Comparison of ENCODE assay signal across 8 cellular contexts in the genomic region with DNA sequence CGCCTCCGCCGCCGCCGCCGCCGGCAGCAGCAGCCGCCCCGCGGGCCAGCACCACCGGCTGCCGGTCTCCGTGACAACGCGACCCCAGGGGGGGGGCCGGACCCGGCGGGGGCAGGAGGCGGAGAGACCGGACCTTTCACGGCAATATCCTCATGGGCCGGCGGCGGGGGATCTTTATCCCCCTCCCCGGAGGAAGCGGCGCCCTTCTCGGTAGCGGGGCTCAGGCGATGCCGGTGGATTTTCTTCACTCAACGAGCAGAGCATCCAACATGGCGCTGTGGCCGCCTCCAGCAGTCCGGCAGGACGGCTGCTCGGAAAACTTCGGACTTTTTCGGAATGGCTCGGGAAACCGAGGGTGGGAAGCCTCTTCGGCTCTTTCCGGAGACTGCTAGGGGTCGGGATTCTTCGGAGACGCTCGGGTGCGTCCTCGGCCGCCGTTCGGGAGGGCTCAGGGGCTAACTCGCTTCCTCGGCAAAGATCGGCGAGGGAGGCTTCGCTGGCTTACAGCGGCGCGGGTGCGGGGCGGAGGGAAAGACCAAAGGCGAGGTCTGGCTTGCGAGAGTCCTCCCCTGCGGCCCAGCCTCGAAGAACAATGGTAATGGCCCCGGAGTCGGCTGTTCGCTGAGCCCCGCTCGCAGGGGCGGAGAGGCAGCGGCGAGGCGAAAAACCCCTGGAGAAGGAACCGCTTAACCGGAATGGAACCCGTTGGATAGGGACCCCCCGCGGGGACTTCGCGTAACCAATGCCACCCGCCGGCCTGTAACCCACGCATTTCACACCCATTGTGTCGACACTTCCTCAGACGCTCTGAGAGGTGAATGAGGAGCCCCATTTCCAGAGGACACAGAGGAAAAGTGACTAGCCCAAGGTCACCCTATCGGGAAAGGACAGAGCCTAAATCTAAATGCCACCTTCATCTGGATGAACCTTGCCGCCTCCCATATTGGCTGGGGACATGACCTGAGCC. TPM values are rescaled to one million over a fixed set of nuclear protein-coding genes. Genes with fewer than 3 reads are reported as not detected.
DNase-seq lines count a peak whose midpoint lies in the region; ATAC-seq and TF ChIP-seq lines count a peak whose summit lies in the region.

A gene with protein sequence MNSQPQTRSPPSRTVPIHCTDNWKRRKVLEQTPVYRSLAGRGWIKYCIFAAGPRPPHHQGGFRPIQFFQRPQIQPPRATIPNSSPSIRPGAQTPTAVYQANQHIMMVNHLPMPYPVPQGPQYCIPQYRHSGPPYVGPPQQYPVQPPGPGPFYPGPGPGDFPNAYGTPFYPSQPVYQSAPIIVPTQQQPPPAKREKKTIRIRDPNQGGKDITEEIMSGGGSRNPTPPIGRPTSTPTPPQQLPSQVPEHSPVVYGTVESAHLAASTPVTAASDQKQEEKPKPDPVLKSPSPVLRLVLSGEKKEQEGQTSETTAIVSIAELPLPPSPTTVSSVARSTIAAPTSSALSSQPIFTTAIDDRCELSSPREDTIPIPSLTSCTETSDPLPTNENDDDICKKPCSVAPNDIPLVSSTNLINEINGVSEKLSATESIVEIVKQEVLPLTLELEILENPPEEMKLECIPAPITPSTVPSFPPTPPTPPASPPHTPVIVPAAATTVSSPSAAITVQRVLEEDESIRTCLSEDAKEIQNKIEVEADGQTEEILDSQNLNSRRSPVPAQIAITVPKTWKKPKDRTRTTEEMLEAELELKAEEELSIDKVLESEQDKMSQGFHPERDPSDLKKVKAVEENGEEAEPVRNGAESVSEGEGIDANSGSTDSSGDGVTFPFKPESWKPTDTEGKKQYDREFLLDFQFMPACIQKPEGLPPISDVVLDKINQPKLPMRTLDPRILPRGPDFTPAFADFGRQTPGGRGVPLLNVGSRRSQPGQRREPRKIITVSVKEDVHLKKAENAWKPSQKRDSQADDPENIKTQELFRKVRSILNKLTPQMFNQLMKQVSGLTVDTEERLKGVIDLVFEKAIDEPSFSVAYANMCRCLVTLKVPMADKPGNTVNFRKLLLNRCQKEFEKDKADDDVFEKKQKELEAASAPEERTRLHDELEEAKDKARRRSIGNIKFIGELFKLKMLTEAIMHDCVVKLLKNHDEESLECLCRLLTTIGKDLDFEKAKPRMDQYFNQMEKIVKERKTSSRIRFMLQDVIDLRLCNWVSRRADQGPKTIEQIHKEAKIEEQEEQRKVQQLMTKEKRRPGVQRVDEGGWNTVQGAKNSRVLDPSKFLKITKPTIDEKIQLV (N-terminal part only) (minus strand): TSS at position 309 of the 967 bp plus-strand sequence. CDS start 174,155 bp downstream, outside the sequence.

- H3K9me3 ChIP-seq in WERI-Rb-1 (ENCODE audit: severe bottlenecking) (peaks cover 5% of the 10 kb centered on the region), mammary epithelial cell (replicated peaks; ENCODE audit: insufficient read depth, low read length) (no peaks in the 10 kb centered on the region), iPS-18c (ENCODE audit: control insufficient read depth, insufficient read depth, low read length) (no peaks in the 10 kb centered on the region), skeletal muscle tissue (ENCODE audit: control insufficient read depth in 3 of 3, low read length in 3 of 3) (no peaks in the 10 kb centered on the region)

- H3K9ac ChIP-seq in mammary epithelial cell (ENCODE audit: insufficient read depth, low read length), result peak within 1 kb of the TSS; percentile 85
- H3K9ac ChIP-seq in skeletal muscle tissue (ENCODE audit: low read depth in 1 of 3, low read length in 3 of 3), result peak within 1 kb of the TSS; percentile 92 to 95 (median 93)

- DNase-seq in ACHN (peak; percentile 95), NCI-H2227 (lab: John Stamatoyannopoulos, UW; ENCODE audit: unreplicated experiment) (peak; percentile 100), WERI-Rb-1 (peak; percentile 98), mammary epithelial cell (peak; percentile 93)

- H3K4me1 ChIP-seq in mammary epithelial cell (ENCODE audit: insufficient read depth, low read length) (peaks cover 8% of the 10 kb centered on the region), skeletal muscle tissue (ENCODE audit: control insufficient read depth in 3 of 3, insufficient read depth in 3 of 3, low read length in 3 of 3) (peaks cover 11 to 14% (median 11%) of the 10 kb centered on the region in 3 donors)

- H3K4me3 ChIP-seq in WERI-Rb-1 (ENCODE audit: low read depth, low read length), result peak within 1 kb of the TSS; percentile 93
- peak within 1 kb of the TSS; percentile 86 to 97 (median 95) for H3K4me3 ChIP-seq in mammary epithelial cell (replicated peaks in 1 of 3; ENCODE audit: insufficient read depth in 1 of 3, low read depth in 2 of 3, low read length in 3 of 3)
- peak within 1 kb of the TSS; percentile 87 for H3K4me3 ChIP-seq in iPS-18c (ENCODE audit: insufficient read depth, low read depth, low read length)
- H3K4me3 ChIP-seq in skeletal muscle tissue (ENCODE audit: low read length in 3 of 3), result peak within 1 kb of the TSS; percentile 83 to 94 (median 91)

- peak within 1 kb of the TSS; percentile 99 for H2AFZ ChIP-seq in mammary epithelial cell (ENCODE audit: low read depth, low read length)

- H3K27ac ChIP-seq in WERI-Rb-1, result peak within 1 kb of the TSS; percentile 91
- H3K27ac ChIP-seq in mammary epithelial cell (ENCODE audit: insufficient read depth, low read depth, low read length), result peak within 1 kb of the TSS; percentile 81
- H3K27ac ChIP-seq in skeletal muscle tissue (ENCODE audit: low read depth, low read length), result peak within 1 kb of the TSS; percentile 92

- 3% methylated on average over 7 of the region's 89 CpGs for WGBS in mammary epithelial cell (ENCODE audit: low coverage, missing lambda C conversion rate)

- ATAC-seq in GM18873 (IDR thresholded peaks at IDR 0.05; ENCODE audit: low FRiP score, unreplicated experiment), result peak; percentile 90
- peak; percentile 86 for ATAC-seq in HG03139 (IDR thresholded peaks at IDR 0.05; ENCODE audit: unreplicated experiment)

- intact Hi-C loops in mammary epithelial cell (cut with micrococcal nuclease), result loop anchor here (5.0 to 10.0 kb wide), 2 partner anchors 82 to 105 kb away; no protein-coding TSS in a partner anchor

- TF ChIP-seq CTCF in WERI-Rb-1 (IDR thresholded peaks at IDR 0.05; ENCODE audit: low read depth, low read length) (no peak), mammary epithelial cell (conservative IDR thresholded peaks at IDR 0.05 in 1 of 2, IDR thresholded peaks at IDR 0.05 in 1 of 2; ENCODE audit: extremely low read depth in 1 of 2, insufficient read depth in 1 of 2, low read depth in 1 of 2, low read length in 2 of 2) (no peak)

- H4K20me1 ChIP-seq in mammary epithelial cell (ENCODE audit: insufficient read depth, low read length), result peaks cover 6% of the 10 kb centered on the region

- BruUV-seq in mammary epithelial cell (replicated peaks; lab: Mats Ljungman, UMichigan), result no TSS peak

- CTCF ChIA-PET in mammary epithelial cell (lab: Charles Lee; ENCODE audit: low non-redundant PET), result no interaction called here

- in situ Hi-C loops in ACHN (cut with HindIII; ENCODE audit: low pct_ligation_motif_present, low pct_unique_long_range_greater_than_20kb, low sequenced_read_pairs) (no loop called here), mammary epithelial cell (cut with MboI; ENCODE audit: low sequenced_read_pairs in 2 of 2) (loop anchor here in 1 of 2 donors (25.0 kb wide), 1 partner anchor 640 kb away; no protein-coding TSS in a partner anchor)

- peaks cover 4% of the 10 kb centered on the region for H3K36me3 ChIP-seq in WERI-Rb-1
- H3K36me3 ChIP-seq in mammary epithelial cell (ENCODE audit: insufficient read depth, low read length), result peaks cover 2% of the 10 kb centered on the region
- no peaks in the 10 kb centered on the region for H3K36me3 ChIP-seq in skeletal muscle tissue (ENCODE audit: control insufficient read depth in 3 of 3, insufficient read depth in 3 of 3, low read length in 3 of 3)

- dilution Hi-C loops in mammary epithelial cell (cut with HindIII; ENCODE audit: low sequenced_read_pairs), result no loop called here

- H3K79me2 ChIP-seq in mammary epithelial cell (ENCODE audit: insufficient read depth, low read length), result peaks cover 46% of the 10 kb centered on the region

- peak within 1 kb of the TSS; percentile 95 for H3K4me2 ChIP-seq in mammary epithelial cell (ENCODE audit: insufficient read depth, low read depth, low read length)

- H3K27me3 ChIP-seq in WERI-Rb-1 (ENCODE audit: insufficient read depth, low read depth, severe bottlenecking), result no peaks in the 10 kb centered on the region
- no peaks in the 10 kb centered on the region for H3K27me3 ChIP-seq in mammary epithelial cell (ENCODE audit: insufficient read depth, low read length)
- no peaks in the 10 kb centered on the region for H3K27me3 ChIP-seq in skeletal muscle tissue (ENCODE audit: control insufficient read depth in 3 of 3, insufficient read depth in 3 of 3, low read length in 3 of 3)

RNA-seq across cellular contexts. Expression of the gene that starts here (rescaled TPM):
- total RNA-seq in mammary epithelial cell, result 10 to 100 TPM; 50.3 to 79.9 TPM
- 43.6 TPM for polyA plus RNA-seq in mammary epithelial cell
- polyA minus RNA-seq in mammary epithelial cell, result 43.9 TPM
- 23.5 TPM for total RNA-seq in skeletal muscle tissue

Comparison
In these comparisons a context has a peak if more than half of its experiments do, and no peak if none do; other contexts are left out.
1. Peak in every context shown above with its lines: DNase-seq, ATAC-seq, H3K4me3 ChIP-seq and H3K27ac ChIP-seq.